ENCODE assay signal across 27 cellular contexts in the genomic region with DNA sequence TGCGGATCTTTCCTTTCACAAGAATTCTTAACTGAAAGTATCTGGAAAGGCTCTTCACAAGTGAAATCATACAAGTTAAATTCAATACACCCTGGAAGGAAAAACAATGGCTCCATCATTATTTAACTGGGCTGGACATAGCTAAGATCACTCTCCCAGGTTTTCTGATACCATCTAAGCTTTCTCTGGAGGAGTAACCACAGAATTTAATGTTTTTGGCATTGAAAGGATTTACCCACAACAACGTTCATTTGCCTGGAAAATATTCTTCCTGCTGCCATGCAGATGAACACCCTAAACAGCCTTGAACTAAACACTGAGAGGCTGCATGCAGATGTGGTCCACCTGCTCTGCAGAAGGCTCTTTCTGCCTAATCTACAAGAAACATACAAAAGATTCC. TPM values are rescaled to one million over a fixed set of nuclear protein-coding genes. Genes with fewer than 3 reads are reported as not detected.
"Had no signal": no experiment of that assay in that cellular context is flagged by ENCODE, and none has a peak within 500 bp of the region (broad histone marks: within the 10 kb centered on the region; RNA-seq: fewer than 3 reads in every experiment).

No MANE protein-coding gene starts in this region.

- H3K9ac ChIP-seq: parathyroid adenoma had no signal

- H3K27me3 ChIP-seq: esophagus squamous epithelium, gastroesophageal sphincter, testis, transverse colon had no signal

- H3K9me3 Mint-ChIP-seq: activated CD4-positive, alpha-beta memory T cell treated with anti-CD3 and anti-CD28 coated beads for 36 hours; activated CD4-positive, alpha-beta T cell treated with anti-CD3 and anti-CD28 coated beads, Interleukin-2, amount 10 ng/mL, durations not matched to agents 24 days and 14 days; activated naive CD4-positive, alpha-beta T cell treated with anti-CD3 and anti-CD28 coated beads, Interleukin-2, amount 50 U/mL, for 72 hours; activated T-cell treated with anti-CD3 and anti-CD28 coated beads, Interleukin-2, amount 50 U/mL, for 4 hours; activated T-helper 2 cell treated with anti-CD3 and anti-CD28 coated beads, Interferon-gamma antibody, Interleukin-2, Interleukin-4, amounts not matched to agents 10 μg/mL and 5 μg/mL and 100 μg/mL, durations not matched to agents 14 hours and 24 hours and 36 hours; brain; mesothelial cell of epicardium; naive B cell; nephron progenitor cell had no signal

- DNase-seq: activated CD4-positive, alpha-beta memory T cell treated with anti-CD3 and anti-CD28 coated beads for 36 hours; activated CD4-positive, alpha-beta T cell treated with anti-CD3 and anti-CD28 coated beads, Interleukin-2, amount 10 ng/mL, durations not matched to agents 24 days and 14 days; activated CD4-positive, CD25-positive, alpha-beta regulatory T cell treated with anti-CD3 and anti-CD28 coated beads, Interleukin-2, amount 50 U/mL, for 72 hours; activated naive CD4-positive, alpha-beta T cell; activated T-cell treated with anti-CD3 and anti-CD28 coated beads, Interleukin-2, amount 50 U/mL, for 4 hours; anterior cingulate cortex; central memory CD4-positive, alpha-beta T cell; esophagus squamous epithelium; hypothalamus; naive B cell; nephron progenitor cell; nucleus accumbens; psoas muscle; stimulated activated CD4-positive, alpha-beta T cell treated with anti-CD3 and anti-CD28 coated beads, Interleukin-2, amount 100 ng/mL, for 48 hours; stimulated activated naive CD8-positive, alpha-beta T cell treated with anti-CD3 and anti-CD28 coated beads, Interleukin-15, Interleukin-2, amounts not matched to agents 100 U/mL and 50 U/mL, for 24 hours; T-helper 2 cell; testis; transverse colon had no signal

- H3K27ac Mint-ChIP-seq: activated CD4-positive, alpha-beta memory T cell treated with anti-CD3 and anti-CD28 coated beads for 36 hours; activated CD4-positive, alpha-beta T cell treated with anti-CD3 and anti-CD28 coated beads, Interleukin-2, amount 10 ng/mL, durations not matched to agents 24 days and 14 days; activated naive CD4-positive, alpha-beta T cell treated with anti-CD3 and anti-CD28 coated beads, Interleukin-2, amount 50 U/mL, for 72 hours; activated T-helper 2 cell treated with anti-CD3 and anti-CD28 coated beads, Interferon-gamma antibody, Interleukin-2, Interleukin-4, amounts not matched to agents 10 μg/mL and 5 μg/mL and 100 μg/mL, durations not matched to agents 14 hours and 24 hours and 36 hours; brain; mesothelial cell of epicardium; naive B cell; nephron progenitor cell had no signal

- H3K9me3 ChIP-seq: esophagus squamous epithelium, gastroesophageal sphincter, psoas muscle, testis, transverse colon had no signal

- H3K27ac ChIP-seq: epithelial cell of prostate, esophagus squamous epithelium, gastroesophageal sphincter, parathyroid adenoma, psoas muscle, testis, transverse colon had no signal

- H3K79me2 ChIP-seq: parathyroid adenoma had no signal

- H3K27me3 Mint-ChIP-seq: activated CD4-positive, alpha-beta memory T cell treated with anti-CD3 and anti-CD28 coated beads for 36 hours; brain had no signal

- ATAC-seq: activated naive CD4-positive, alpha-beta T cell treated with anti-CD3 and anti-CD28 coated beads, Interleukin-2, amount 50 U/mL, for 72 hours; activated T-cell treated with anti-CD3 and anti-CD28 coated beads, Interleukin-2, amount 50 U/mL, for 4 hours; gastroesophageal sphincter; left lobe of liver; psoas muscle; SK-N-SH treated with all-trans-retinoic acid at 6 μM for 48 hours; stimulated activated naive CD8-positive, alpha-beta T cell treated with anti-CD3 and anti-CD28 coated beads, Interleukin-15, Interleukin-2, amounts not matched to agents 100 U/mL and 50 U/mL, for 24 hours had no signal

- H3K4me3 Mint-ChIP-seq: activated CD4-positive, alpha-beta memory T cell treated with anti-CD3 and anti-CD28 coated beads for 36 hours; activated CD4-positive, alpha-beta T cell treated with anti-CD3 and anti-CD28 coated beads, Interleukin-2, amount 10 ng/mL, durations not matched to agents 24 days and 14 days; activated T-cell treated with anti-CD3 and anti-CD28 coated beads, Interleukin-2, amount 50 U/mL, for 4 hours; brain; mesothelial cell of epicardium; naive B cell; nephron progenitor cell had no signal

- H3K4me1 ChIP-seq: esophagus squamous epithelium, gastroesophageal sphincter, parathyroid adenoma, psoas muscle, testis, transverse colon had no signal

- H2AFZ ChIP-seq: parathyroid adenoma had no signal

- H3K36me3 Mint-ChIP-seq: activated CD4-positive, alpha-beta memory T cell treated with anti-CD3 and anti-CD28 coated beads for 36 hours; activated naive CD4-positive, alpha-beta T cell treated with anti-CD3 and anti-CD28 coated beads, Interleukin-2, amount 50 U/mL, for 72 hours; naive B cell had no signal

- H3K4me1 Mint-ChIP-seq: activated CD4-positive, alpha-beta T cell treated with anti-CD3 and anti-CD28 coated beads, Interleukin-2, amount 10 ng/mL, durations not matched to agents 24 days and 14 days; naive B cell had no signal

- H3K4me3 ChIP-seq: esophagus squamous epithelium, gastroesophageal sphincter, psoas muscle, testis, transverse colon had no signal

- H3K36me3 ChIP-seq: esophagus squamous epithelium, gastroesophageal sphincter, transverse colon had no signal

RNA-seq across cellular contexts. Expression of a gene that starts 4.3 kb away (rescaled TPM):
- total RNA-seq: activated CD4-positive, alpha-beta memory T cell treated with anti-CD3 and anti-CD28 coated beads for 36 hours had no signal
